ENCODE assay signal across 21 cellular contexts in genomic region chr4:113222006-113222405, GRCh38.
DNase-seq lines count a peak whose midpoint lies in the region; ATAC-seq, FAIRE-seq and TF ChIP-seq lines count a peak whose summit lies in the region.
"Had no signal": no experiment of that assay in that cellular context is flagged by ENCODE, and none has a peak within 500 bp of the region (broad histone marks: within the 10 kb centered on the region; RNA-seq: fewer than 3 reads in every experiment).

No MANE protein-coding gene starts in this region.

- no peak overlapping the region for H3K27ac Mint-ChIP-seq in activated T-helper 1 cell treated with anti-CD3 and anti-CD28 coated beads, Interleukin-12 subunit alpha, Interleukin-12 subunit beta, Interleukin-2, Interleukin-4 antibody, amounts not matched to agents 30 ng/mL and 10 ng/mL and 1 ng/mL, durations not matched to agents 14 hours and 24 hours and 36 hours
- H3K27ac Mint-ChIP-seq: CD8-positive, alpha-beta T cell had no signal

- intact Hi-C loops in activated T-helper 1 cell treated with anti-CD3 and anti-CD28 coated beads, Interleukin-12 subunit alpha, Interleukin-12 subunit beta, Interleukin-2, Interleukin-4 antibody, amounts not matched to agents 30 ng/mL and 10 ng/mL and 1 ng/mL, durations not matched to agents 14 hours and 24 hours and 36 hours (cut with micrococcal nuclease) = no loop called here
- intact Hi-C loops in kidney (cut with DNase I) = no loop called here

- H3K9me3 Mint-ChIP-seq in activated T-helper 1 cell treated with anti-CD3 and anti-CD28 coated beads, Interleukin-12 subunit alpha, Interleukin-12 subunit beta, Interleukin-2, Interleukin-4 antibody, amounts not matched to agents 30 ng/mL and 10 ng/mL and 1 ng/mL, durations not matched to agents 14 hours and 24 hours and 36 hours = no peaks in the 10 kb centered on the region
- H3K9me3 Mint-ChIP-seq: CD8-positive, alpha-beta T cell had no signal

- ATAC-seq in HG03457 (IDR thresholded peaks at IDR 0.05; ENCODE audit: unreplicated experiment) = no peak
- ATAC-seq: CD8-positive, alpha-beta T cell; gastrocnemius medialis had no signal

- no peaks in the 10 kb centered on the region for H3K4me1 Mint-ChIP-seq in activated T-helper 1 cell treated with anti-CD3 and anti-CD28 coated beads, Interleukin-12 subunit alpha, Interleukin-12 subunit beta, Interleukin-2, Interleukin-4 antibody, amounts not matched to agents 30 ng/mL and 10 ng/mL and 1 ng/mL, durations not matched to agents 14 hours and 24 hours and 36 hours (ENCODE audit: low read depth)

- H3K4me3 Mint-ChIP-seq in activated T-helper 1 cell treated with anti-CD3 and anti-CD28 coated beads, Interleukin-12 subunit alpha, Interleukin-12 subunit beta, Interleukin-2, Interleukin-4 antibody, amounts not matched to agents 30 ng/mL and 10 ng/mL and 1 ng/mL, durations not matched to agents 14 hours and 24 hours and 36 hours = no peak overlapping the region
- H3K4me3 Mint-ChIP-seq: CD8-positive, alpha-beta T cell had no signal

- peak overlapping the region; percentile 64 for H3K27ac ChIP-seq in brain microvascular endothelial cell
- H3K27ac ChIP-seq in kidney (ENCODE audit: low read depth in 2 of 2, low read length in 2 of 2) = no peak overlapping the region
- H3K27ac ChIP-seq: gastrocnemius medialis, parathyroid adenoma, skin epidermis had no signal

- H3K36me3 ChIP-seq in brain microvascular endothelial cell (replicated peaks) (no peaks in the 10 kb centered on the region), kidney (ENCODE audit: control insufficient read depth in 1 of 2, insufficient read depth in 2 of 2, low read length in 2 of 2) (no peaks in the 10 kb centered on the region)
- H3K36me3 ChIP-seq: gastrocnemius medialis had no signal

- no peaks in the 10 kb centered on the region for H3K36me3 Mint-ChIP-seq in activated T-helper 1 cell treated with anti-CD3 and anti-CD28 coated beads, Interleukin-12 subunit alpha, Interleukin-12 subunit beta, Interleukin-2, Interleukin-4 antibody, amounts not matched to agents 30 ng/mL and 10 ng/mL and 1 ng/mL, durations not matched to agents 14 hours and 24 hours and 36 hours (ENCODE audit: low read depth)
- H3K36me3 Mint-ChIP-seq: CD8-positive, alpha-beta T cell had no signal

- TF ChIP-seq CTCF in brain microvascular endothelial cell (IDR thresholded peaks at IDR 0.05; ENCODE audit: low read depth, low read length, missing control alignments) = no peak
- no peak for TF ChIP-seq CTCF in kidney (IDR thresholded peaks at IDR 0.05; ENCODE audit: borderline replicate concordance, extremely low read depth, insufficient read depth)

- no peaks in the 10 kb centered on the region for H3K4me1 ChIP-seq in kidney (ENCODE audit: control insufficient read depth in 1 of 2, insufficient read depth in 1 of 2, low read depth in 1 of 2, low read length in 2 of 2)
- H3K4me1 ChIP-seq: gastrocnemius medialis, parathyroid adenoma had no signal

- H3K4me3 ChIP-seq in brain microvascular endothelial cell (ENCODE audit: low read depth, low read length) (no peak overlapping the region), kidney (ENCODE audit: low read length in 2 of 2) (no peak overlapping the region)
- H3K4me3 ChIP-seq: gastrocnemius medialis, skin epidermis had no signal

- DNase-seq in A172 (ENCODE audit: low spot score) (peak; percentile 55), GM04504 (ENCODE audit: low read depth) (peak; percentile 7), brain microvascular endothelial cell (peak; percentile 9), kidney tubule cell (ENCODE audit: low spot score) (peak; percentile 77), NOMO-1 treated with dmso at 0.1 percent for 144 hours (lab: John Stamatoyannopoulos, UW; ENCODE audit: unreplicated experiment) (no peak), kidney (no peak)
- no peak for DNase-seq in activated T-helper 1 cell treated with anti-CD3 and anti-CD28 coated beads, Interleukin-12 subunit alpha, Interleukin-12 subunit beta, Interleukin-2, Interleukin-4 antibody, amounts not matched to agents 30 ng/mL and 10 ng/mL and 1 ng/mL, durations not matched to agents 14 hours and 24 hours and 36 hours (ENCODE audit: low spot score)
- DNase-seq: activated CD4-positive, alpha-beta T cell treated with anti-CD3 and anti-CD28 coated beads, Interleukin-2, amount 50 U/mL, for 1 hour; activated CD8-positive, alpha-beta memory T cell treated with anti-CD3 and anti-CD28 coated beads, Interleukin-2, amount 50 U/mL, for 48 hours; aorta; CD8-positive, alpha-beta T cell; gastrocnemius medialis; MV-4-11; NCI-H1930; NK-92 treated with Interleukin-12 subunit alpha and Interleukin-12 subunit beta, amount 100 ng/mL, for 24 hours; RPMI8226; stimulated activated CD4-positive, alpha-beta T cell treated with anti-CD3 and anti-CD28 coated beads, Interleukin-4, amount 100 ng/mL, for 4 hours had no signal

- no peak overlapping the region for H3K9ac ChIP-seq in kidney (ENCODE audit: low read length in 2 of 2)
- H3K9ac ChIP-seq: parathyroid adenoma had no signal

- peaks cover 4% of the 10 kb centered on the region for H3K27me3 Mint-ChIP-seq in activated T-helper 1 cell treated with anti-CD3 and anti-CD28 coated beads, Interleukin-12 subunit alpha, Interleukin-12 subunit beta, Interleukin-2, Interleukin-4 antibody, amounts not matched to agents 30 ng/mL and 10 ng/mL and 1 ng/mL, durations not matched to agents 14 hours and 24 hours and 36 hours (ENCODE audit: insufficient read depth)

- in situ Hi-C loops in brain microvascular endothelial cell (cut with HindIII; ENCODE audit: low pct_ligation_motif_present, low sequenced_read_pairs) = no loop called here

- H3K9me3 ChIP-seq in kidney (ENCODE audit: control insufficient read depth in 1 of 2, low read length in 2 of 2) = no peaks in the 10 kb centered on the region
- H3K9me3 ChIP-seq: gastrocnemius medialis had no signal

- H3K27me3 ChIP-seq in brain microvascular endothelial cell (replicated peaks) = no peaks in the 10 kb centered on the region
- H3K27me3 ChIP-seq: gastrocnemius medialis had no signal

- FAIRE-seq in kidney (lab: Jason Lieb, UNC) = no peak
- FAIRE-seq: A204.1 had no signal

Comparison
In these comparisons a context has a peak if more than half of its experiments do, and no peak if none do; other contexts are left out.
1. DNase-seq: peak in A172 (single experiment), GM04504 (single experiment), brain microvascular endothelial cell (single experiment) and kidney tubule cell (single experiment); none in NOMO-1 treated with dmso at 0.1 percent for 144 hours (single experiment), activated T-helper 1 cell treated with anti-CD3 and anti-CD28 coated beads, Interleukin-12 subunit alpha, Interleukin-12 subunit beta, Interleukin-2, Interleukin-4 antibody, amounts not matched to agents 30 ng/mL and 10 ng/mL and 1 ng/mL, durations not matched to agents 14 hours and 24 hours and 36 hours (single experiment) and kidney (single experiment).